ENCODE assay signal across 22 cellular contexts in the genomic region with DNA sequence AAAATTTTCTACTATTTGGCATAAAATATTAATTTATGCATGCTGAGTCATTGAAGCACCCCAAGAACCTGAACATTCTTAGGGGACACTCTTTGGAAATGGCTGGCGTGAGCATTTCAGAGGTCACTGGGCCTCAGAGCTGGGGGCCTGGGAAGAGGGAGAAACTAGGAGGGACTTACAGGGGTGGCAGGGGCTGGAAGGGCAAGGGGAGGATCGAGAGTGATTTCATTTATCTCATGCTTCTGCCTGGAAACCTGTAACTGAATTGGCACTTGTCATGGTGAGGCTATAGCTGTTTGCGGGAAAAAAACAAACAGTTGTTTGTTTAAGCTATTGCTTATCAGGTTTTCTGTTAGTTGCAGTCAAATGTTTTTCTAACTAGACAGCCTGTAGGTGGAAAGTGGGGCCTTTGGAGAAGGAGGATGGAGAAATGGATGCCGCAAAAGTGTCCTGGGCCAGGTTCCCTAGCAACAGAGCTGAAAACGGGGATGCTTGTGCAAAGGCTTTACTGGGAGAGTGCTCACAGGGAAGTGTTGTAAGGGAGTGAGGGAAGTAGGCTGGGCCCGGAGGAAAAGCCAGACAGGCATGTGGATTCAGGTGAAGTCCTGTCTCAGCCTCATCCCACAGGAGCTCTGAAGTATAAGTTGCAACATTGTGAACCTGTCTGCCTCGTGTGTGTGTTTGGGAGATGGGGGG. TPM values are rescaled to one million over a fixed set of nuclear protein-coding genes. Genes with fewer than 3 reads are reported as not detected.
DNase-seq lines count a peak whose midpoint lies in the region; ATAC-seq, FAIRE-seq and TF ChIP-seq lines count a peak whose summit lies in the region.
"Had no signal": no experiment of that assay in that cellular context is flagged by ENCODE, and none has a peak within 500 bp of the region (broad histone marks: within the 10 kb centered on the region; RNA-seq: fewer than 3 reads in every experiment).

No MANE protein-coding gene starts in this region.

- H3K79me2 ChIP-seq in GM23338 (replicated peaks; ENCODE audit: insufficient read depth): no peaks in the 10 kb centered on the region

- H3K36me3 ChIP-seq in GM23338 (ENCODE audit: insufficient read depth) (no peaks in the 10 kb centered on the region), esophagus muscularis mucosa (no peaks in the 10 kb centered on the region), kidney (ENCODE audit: control insufficient read depth in 1 of 2, insufficient read depth in 2 of 2, low read length in 2 of 2) (no peaks in the 10 kb centered on the region)

- peak; percentile 38 for DNase-seq in DMS53 (lab: John Stamatoyannopoulos, UW)
- DNase-seq in DMS53 treated with DMSO at 0.1 percent for 48 hours (lab: John Stamatoyannopoulos, UW; ENCODE audit: unreplicated experiment): no peak
- peak; percentile 85 for DNase-seq in GM23338 (ENCODE audit: low spot score)
- DNase-seq in esophagus muscularis mucosa (ENCODE audit: extremely low spot score): peak; percentile 80
- DNase-seq in nephron progenitor cell: no peak
- DNase-seq in left lobe of liver (ENCODE audit: low spot score): no peak
- DNase-seq in kidney: no peak
- no peak for DNase-seq in activated CD4-positive, alpha-beta T cell treated with anti-CD3 and anti-CD28 coated beads, Interleukin-2, amount 50 U/mL, for 48 hours
- DNase-seq: 8988T; Calu3; CD4-positive, alpha-beta memory T cell; DND-41; GDM1; KBM-7; NCI-H1694 treated with DMSO at 0.1 percent for 48 hours; NCI-H2107; NCI-H82; PC-9 had no signal

- H3K4me3 Mint-ChIP-seq in GM23338 (peak overlapping the region; percentile 2; the same call in 2 of the 3 replicates), nephron progenitor cell (no peak overlapping the region)
- H3K4me3 Mint-ChIP-seq: CD4-positive, alpha-beta memory T cell had no signal

- H3K27ac ChIP-seq in GM23338 (ENCODE audit: low read depth) (peak overlapping the region; percentile 18; the same call in 1 of the 2 replicates), esophagus muscularis mucosa (replicated peaks in 1 of 4) (no peak overlapping the region), kidney (ENCODE audit: low read depth in 2 of 2, low read length in 2 of 2) (no peak overlapping the region)
- H3K27ac ChIP-seq: PC-9 had no signal

- H3K4me1 Mint-ChIP-seq in GM23338: peaks cover 10% of the 10 kb centered on the region; the same call in 2 of the 3 replicates
- H3K4me1 Mint-ChIP-seq in nephron progenitor cell: peaks cover 11% of the 10 kb centered on the region
- H3K4me1 Mint-ChIP-seq: CD4-positive, alpha-beta memory T cell had no signal

- no peaks in the 10 kb centered on the region for H4K20me1 ChIP-seq in GM23338 (replicated peaks; ENCODE audit: insufficient read depth)

- H3K9me3 ChIP-seq in esophagus muscularis mucosa (no peaks in the 10 kb centered on the region), kidney (ENCODE audit: control insufficient read depth in 1 of 2, low read length in 2 of 2) (no peaks in the 10 kb centered on the region)

- H2AFZ ChIP-seq in GM23338: peak overlapping the region; percentile 86
- H2AFZ ChIP-seq: PC-9 had no signal

- no peak for TF ChIP-seq EP300 in esophagus muscularis mucosa (IDR thresholded peaks at IDR 0.05)

- intact Hi-C loops in esophagus muscularis mucosa (cut with DNase I) (no loop called here), kidney (cut with DNase I) (no loop called here)

- no peak overlapping the region for H3K9ac ChIP-seq in kidney (ENCODE audit: low read length in 2 of 2)

- ATAC-seq in GM23338 (peak; percentile 84), left lobe of liver (no peak)
- ATAC-seq: GM12878 had no signal

- H3K27me3 ChIP-seq in GM23338 (ENCODE audit: insufficient read depth): no peaks in the 10 kb centered on the region
- H3K27me3 ChIP-seq in esophagus muscularis mucosa: peaks cover 0 to 19% (median 0%) of the 10 kb centered on the region in 4 donors

- TF ChIP-seq CTCF in GM23338 (conservative IDR thresholded peaks at IDR 0.05; ENCODE audit: low read depth in 2 of 2): no peak
- no peak for TF ChIP-seq CTCF in esophagus muscularis mucosa (IDR thresholded peaks at IDR 0.05)
- TF ChIP-seq CTCF in nephron progenitor cell (IDR thresholded peaks at IDR 0.05): no peak
- no peak for TF ChIP-seq CTCF in kidney (IDR thresholded peaks at IDR 0.05; ENCODE audit: borderline replicate concordance, extremely low read depth, insufficient read depth)

- H3K4me3 ChIP-seq in GM23338: 0 out of 2 replicates have a peak overlapping the region, but pooled peaks have one; percentile 30
- H3K4me3 ChIP-seq in esophagus muscularis mucosa: no peak overlapping the region
- no peak overlapping the region for H3K4me3 ChIP-seq in kidney (ENCODE audit: low read length in 2 of 2)
- H3K4me3 ChIP-seq: GM12878, PC-9 had no signal

- 44% methylated on average over 7 of the region's 7 CpGs for WGBS in esophagus muscularis mucosa

- peak overlapping the region; percentile 72 for H3K4me2 ChIP-seq in GM23338
- H3K4me2 ChIP-seq: PC-9 had no signal

- H3K9me2 ChIP-seq in GM23338 (ENCODE audit: insufficient read depth): no peaks in the 10 kb centered on the region

- H3F3A ChIP-seq in GM23338 (replicated peaks; ENCODE audit: low read depth): no peaks in the 10 kb centered on the region; the same call in 1 of the 2 replicates

- peaks cover 2% of the 10 kb centered on the region; the same call in 1 of the 2 replicates for H3K4me1 ChIP-seq in GM23338 (ENCODE audit: insufficient read depth)
- no peaks in the 10 kb centered on the region for H3K4me1 ChIP-seq in esophagus muscularis mucosa
- no peaks in the 10 kb centered on the region for H3K4me1 ChIP-seq in kidney (ENCODE audit: control insufficient read depth in 1 of 2, insufficient read depth in 1 of 2, low read depth in 1 of 2, low read length in 2 of 2)

- FAIRE-seq in kidney (lab: Jason Lieb, UNC): no peak
- FAIRE-seq: GM12878 had no signal

- no peak for TF ChIP-seq POLR2A in esophagus muscularis mucosa (IDR thresholded peaks at IDR 0.05; ENCODE audit: low read depth)

- H3K27me3 Mint-ChIP-seq in GM23338 (ENCODE audit: insufficient read depth, low read depth, poor library complexity) (peaks cover 2% of the 10 kb centered on the region), nephron progenitor cell (ENCODE audit: low read depth, poor library complexity) (peaks cover 5% of the 10 kb centered on the region)

- H3K9me3 Mint-ChIP-seq in GM23338 (no peaks in the 10 kb centered on the region; the same call in 2 of the 3 replicates), nephron progenitor cell (no peaks in the 10 kb centered on the region)

- H3K36me3 Mint-ChIP-seq in GM23338 (ENCODE audit: low read depth) (no peaks in the 10 kb centered on the region), nephron progenitor cell (ENCODE audit: low read depth) (no peaks in the 10 kb centered on the region)
- H3K36me3 Mint-ChIP-seq: CD4-positive, alpha-beta memory T cell had no signal

- H3K27ac Mint-ChIP-seq in GM23338 (0 out of 2 replicates have a peak overlapping the region, but pooled peaks have one; percentile 21), nephron progenitor cell (peak overlapping the region; percentile 43)
- H3K27ac Mint-ChIP-seq: CD4-positive, alpha-beta memory T cell had no signal

RNA-seq across cellular contexts. Expression of a gene that starts 36.4 kb away (rescaled TPM):
- 24.6 and 25.0 TPM in 2 replicates for total RNA-seq in GM23338 (2014; rRNA removed; shearing (Covaris generic))
- polyA plus RNA-seq in GM23338 (2016; fragmentation: Nextera tagmentation; extraction: Ambion mirVana): 17.3 and 17.8 TPM in 2 replicates
- 10 to 100 TPM; 14.1 to 18.2 (median 16.3) TPM for total RNA-seq in esophagus muscularis mucosa
- total RNA-seq in left lobe of liver: 8.3 TPM
- 12.8 TPM for total RNA-seq in kidney
- 10.2 TPM for polyA plus RNA-seq in kidney (ENCODE audit: insufficient read depth, low read depth, low replicate concordance)

RNA-seq across cellular contexts. Expression of a gene that starts 36.4 kb away (rescaled TPM):
- total RNA-seq in GM23338 (2014; rRNA removed; shearing (Covaris generic)): 21.7 and 25.2 TPM in 2 replicates
- polyA plus RNA-seq in GM23338 (2016; fragmentation: Nextera tagmentation; extraction: Ambion mirVana): 36.1 and 41.9 TPM in 2 replicates
- total RNA-seq in esophagus muscularis mucosa: 10 to 100 TPM; 13.4 to 28.4 (median 16.9) TPM
- 6.3 TPM for total RNA-seq in left lobe of liver
- total RNA-seq in kidney: 13.1 TPM
- 19.7 TPM for polyA plus RNA-seq in kidney (ENCODE audit: insufficient read depth, low read depth, low replicate concordance)

RNA-seq across cellular contexts. Expression of a gene that starts 43.6 kb away (rescaled TPM):
- 11.2 and 21.1 TPM in 2 replicates for total RNA-seq in GM23338 (2014; rRNA removed; shearing (Covaris generic))
- polyA plus RNA-seq in GM23338 (2016; fragmentation: Nextera tagmentation; extraction: Ambion mirVana) (10.6 and 11.5 TPM in 2 replicates), kidney (ENCODE audit: insufficient read depth, low read depth, low replicate concordance) (4.1 TPM)
- total RNA-seq in esophagus muscularis mucosa (not detected), left lobe of liver (0.18 TPM), kidney (4.8 TPM)
- total RNA-seq: CD4-positive, alpha-beta memory T cell; GM12878; NCI-H460; SK-MEL-5 had no signal
- polyA plus RNA-seq: BJ; CD4-positive, alpha-beta memory T cell; GM12878 had no signal

Comparison
In these comparisons a context has a peak if more than half of its experiments do, and no peak if none do; other contexts are left out.
1. DNase-seq: peak in DMS53 (single experiment), GM23338 (single experiment) and esophagus muscularis mucosa (single experiment); none in DMS53 treated with DMSO at 0.1 percent for 48 hours (single experiment), nephron progenitor cell (single experiment), left lobe of liver (single experiment), kidney (single experiment) and activated CD4-positive, alpha-beta T cell treated with anti-CD3 and anti-CD28 coated beads, Interleukin-2, amount 50 U/mL, for 48 hours (0 of 2).